In the genomic region with DNA sequence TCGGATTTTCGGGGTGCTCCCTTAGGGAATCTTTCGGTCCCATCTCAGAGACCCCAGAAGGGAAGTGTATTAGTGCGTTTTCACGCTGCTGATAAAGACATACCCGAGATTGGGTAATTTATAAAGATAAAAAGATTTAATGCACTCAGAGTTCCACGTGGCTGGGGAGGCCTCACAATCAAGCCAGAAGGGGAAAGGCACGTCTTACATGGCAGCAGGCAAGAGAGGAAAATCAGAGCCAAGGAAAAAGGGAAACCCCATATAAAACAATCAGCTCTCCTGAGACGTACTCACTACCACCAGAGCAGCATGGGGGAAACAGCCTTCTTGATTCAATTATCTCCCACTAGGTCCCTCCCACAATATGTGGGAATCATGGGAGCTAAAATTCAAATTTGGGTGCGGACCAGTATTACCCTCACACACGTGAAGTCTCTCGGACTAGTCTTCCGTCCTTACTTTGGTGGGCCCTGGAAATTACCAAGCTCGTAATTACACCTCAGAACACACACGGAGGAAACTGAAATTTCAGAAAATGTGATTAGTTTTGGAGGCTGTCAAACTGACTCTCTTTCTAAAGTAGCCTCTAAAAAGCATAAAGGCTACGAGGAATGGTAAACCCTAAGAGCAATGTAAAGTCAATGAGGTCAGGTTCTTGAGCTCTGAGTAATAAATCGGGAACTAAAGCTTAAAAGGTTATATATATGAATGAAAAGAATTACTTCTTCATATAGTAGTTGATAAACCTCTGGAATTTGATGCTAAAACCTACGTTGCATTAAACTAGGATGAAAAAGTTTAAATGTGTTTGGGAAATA, we compare ENCODE assay signal across 8 cellular contexts. TPM values are rescaled to one million over a fixed set of nuclear protein-coding genes. Genes with fewer than 3 reads are reported as not detected.
A peak's percentile ranks its signal among the peaks of the same experiment; 100 is the strongest.
DNase-seq lines count a peak whose midpoint lies in the region; ATAC-seq and TF ChIP-seq lines count a peak whose summit lies in the region.

No MANE protein-coding gene starts in this region.

- CTCF ChIA-PET in activated CD8-positive, alpha-beta T cell treated with anti-CD3 and anti-CD28 coated beads for 36 hours (lab: Charles Lee): interaction anchor here (1.0 kb wide), 3 partner anchors 10 to 37 kb away, joined by 3 read pairs; no protein-coding TSS in a partner anchor

- no peaks in the 10 kb centered on the region for H3K9me2 ChIP-seq in GM23338 (ENCODE audit: insufficient read depth)

- no peak for TF ChIP-seq CTCF in GM23338 (conservative IDR thresholded peaks at IDR 0.05; ENCODE audit: low read depth in 2 of 2)
- TF ChIP-seq CTCF in activated CD8-positive, alpha-beta T cell treated with anti-CD3 and anti-CD28 coated beads for 36 hours (IDR thresholded peaks at IDR 0.05): no peak
- no peak for TF ChIP-seq CTCF in kidney epithelial cell (IDR thresholded peaks at IDR 0.05; ENCODE audit: insufficient read depth, low read length, poor library complexity, severe bottlenecking)
- no peak for TF ChIP-seq CTCF in type B pancreatic cell (conservative IDR thresholded peaks at IDR 0.05)
- no peak for TF ChIP-seq CTCF in GM20000 (IDR thresholded peaks at IDR 0.05; ENCODE audit: extremely low read depth, missing control alignments)

- H3K4me3 Mint-ChIP-seq in GM23338 (peak overlapping the region; percentile 95), type B pancreatic cell (peak overlapping the region; percentile 98)
- H3K4me3 Mint-ChIP-seq in activated CD8-positive, alpha-beta T cell treated with anti-CD3 and anti-CD28 coated beads for 36 hours: peak overlapping the region; percentile 96

- H3K27ac ChIP-seq in ACC112 (ENCODE audit: low read depth, low read length): peak overlapping the region; percentile 66
- peak overlapping the region; percentile 36; the same call in 1 of the 2 replicates for H3K27ac ChIP-seq in GM23338 (ENCODE audit: low read depth)

- H3K36me3 Mint-ChIP-seq in GM23338 (ENCODE audit: low read depth) (peaks cover 38% of the 10 kb centered on the region; the same call in 2 of the 3 replicates), type B pancreatic cell (peaks cover 22% of the 10 kb centered on the region)
- peaks cover 45% of the 10 kb centered on the region for H3K36me3 Mint-ChIP-seq in activated CD8-positive, alpha-beta T cell treated with anti-CD3 and anti-CD28 coated beads for 36 hours (ENCODE audit: low read depth)

- H3K79me2 ChIP-seq in ACC112 (ENCODE audit: control insufficient read depth, insufficient read depth, low read length, unreplicated experiment): peaks cover 42% of the 10 kb centered on the region
- H3K79me2 ChIP-seq in GM23338 (replicated peaks; ENCODE audit: insufficient read depth): peaks cover 37% of the 10 kb centered on the region

- H3K4me3 ChIP-seq in ACC112 (ENCODE audit: low read depth, low read length) (peak overlapping the region; percentile 62; the same call in 1 of the 2 replicates), GM23338 (peak overlapping the region; percentile 45), kidney epithelial cell (ENCODE audit: low read depth, low read length) (peak overlapping the region; percentile 20)

- DNase-seq in GM23338 (ENCODE audit: low spot score) (no peak), kidney epithelial cell (ENCODE audit: low read depth) (no peak), type B pancreatic cell (ENCODE audit: extremely low spot score, unreplicated experiment) (no peak), GM20000 (ENCODE audit: low spot score) (no peak), dermis blood vessel endothelial cell (no peak)
- no peak for DNase-seq in activated CD8-positive, alpha-beta T cell treated with anti-CD3 and anti-CD28 coated beads for 36 hours

- peaks cover 31% of the 10 kb centered on the region for H3K36me3 ChIP-seq in ACC112 (ENCODE audit: insufficient read depth, low read length)
- no peaks in the 10 kb centered on the region; the same call in 1 of the 2 replicates for H3K36me3 ChIP-seq in GM23338 (ENCODE audit: insufficient read depth)
- no peaks in the 10 kb centered on the region for H3K36me3 ChIP-seq in kidney epithelial cell (ENCODE audit: control insufficient read depth, insufficient read depth, low read length)

- H3K9me3 Mint-ChIP-seq in GM23338: peaks cover 15% of the 10 kb centered on the region; the same call in 2 of the 3 replicates
- peaks cover 7% of the 10 kb centered on the region for H3K9me3 Mint-ChIP-seq in activated CD8-positive, alpha-beta T cell treated with anti-CD3 and anti-CD28 coated beads for 36 hours
- no peaks in the 10 kb centered on the region for H3K9me3 Mint-ChIP-seq in type B pancreatic cell

- peak overlapping the region; percentile 88 for H2AFZ ChIP-seq in ACC112 (ENCODE audit: low read length, unreplicated experiment)
- H2AFZ ChIP-seq in GM23338: peak overlapping the region; percentile 92

- H3K27me3 ChIP-seq in ACC112 (ENCODE audit: insufficient read depth, low read length) (no peaks in the 10 kb centered on the region), GM23338 (ENCODE audit: insufficient read depth) (no peaks in the 10 kb centered on the region), kidney epithelial cell (ENCODE audit: control insufficient read depth, insufficient read depth, low read length) (no peaks in the 10 kb centered on the region)

- H3K4me1 ChIP-seq in ACC112 (ENCODE audit: control insufficient read depth, insufficient read depth, low read length, unreplicated experiment): peaks cover 2% of the 10 kb centered on the region
- H3K4me1 ChIP-seq in GM23338 (ENCODE audit: insufficient read depth): peaks cover 23% of the 10 kb centered on the region

- H3F3A ChIP-seq in GM23338 (replicated peaks; ENCODE audit: low read depth): no peaks in the 10 kb centered on the region

- intact Hi-C loops in activated CD8-positive, alpha-beta T cell treated with anti-CD3 and anti-CD28 coated beads for 36 hours (cut with micrococcal nuclease): loop anchor here (5.0 kb wide), 1 partner anchor 77 kb away; no protein-coding TSS in a partner anchor

- peaks cover 31% of the 10 kb centered on the region for H4K20me1 ChIP-seq in GM23338 (replicated peaks; ENCODE audit: insufficient read depth)

- ATAC-seq in GM23338 (no peak), GM18873 (IDR thresholded peaks at IDR 0.05; ENCODE audit: low FRiP score, unreplicated experiment) (no peak)
- ATAC-seq in activated CD8-positive, alpha-beta T cell treated with anti-CD3 and anti-CD28 coated beads for 36 hours: peak; percentile 1

- POLR2A ChIA-PET in activated CD8-positive, alpha-beta T cell treated with anti-CD3 and anti-CD28 coated beads for 36 hours (lab: Charles Lee): interaction anchor here (0.9 to 1.4 kb wide), 5 partner anchors 10 to 299 kb away, joined by 3 to 5 read pairs (median 4); no protein-coding TSS in a partner anchor

- H3K4me1 Mint-ChIP-seq in GM23338: peaks cover 38% of the 10 kb centered on the region
- H3K4me1 Mint-ChIP-seq in activated CD8-positive, alpha-beta T cell treated with anti-CD3 and anti-CD28 coated beads for 36 hours (ENCODE audit: low read depth): peaks cover 33% of the 10 kb centered on the region
- peaks cover 18% of the 10 kb centered on the region for H3K4me1 Mint-ChIP-seq in type B pancreatic cell (ENCODE audit: unreplicated experiment)

- H3K27me3 Mint-ChIP-seq in GM23338 (ENCODE audit: insufficient read depth, low read depth, poor library complexity) (peaks cover 8% of the 10 kb centered on the region), type B pancreatic cell (no peaks in the 10 kb centered on the region)
- no peaks in the 10 kb centered on the region for H3K27me3 Mint-ChIP-seq in activated CD8-positive, alpha-beta T cell treated with anti-CD3 and anti-CD28 coated beads for 36 hours

- peak overlapping the region; percentile 68 for H3K4me2 ChIP-seq in GM23338

- peak overlapping the region; percentile 92 for H3K27ac Mint-ChIP-seq in GM23338
- H3K27ac Mint-ChIP-seq in activated CD8-positive, alpha-beta T cell treated with anti-CD3 and anti-CD28 coated beads for 36 hours: peak overlapping the region; percentile 99
- H3K27ac Mint-ChIP-seq in type B pancreatic cell: peak overlapping the region; percentile 98

TF ChIP-seq in GM23338, 12 proteins besides CTCF, POLR2A, EP300 and RAD21 (continues in another document):
- TF ChIP-seq EZH2phosphoT487 (IDR thresholded peaks at IDR 0.05; ENCODE audit: unreplicated experiment): no peak

RNA-seq across cellular contexts. Expression of gene FEM1C, which starts 0.7 kb away (rescaled TPM):
- 21.6 and 22.3 TPM in 2 replicates for total RNA-seq in GM23338 (2014; rRNA removed; shearing (Covaris generic))
- 4.5 and 4.7 TPM in 2 replicates for polyA plus RNA-seq in GM23338 (2016; fragmentation: Nextera tagmentation; extraction: Ambion mirVana)
- total RNA-seq in activated CD8-positive, alpha-beta T cell treated with anti-CD3 and anti-CD28 coated beads for 36 hours: 10 to 100 TPM; 16.6 to 16.7 TPM
- total RNA-seq in kidney epithelial cell (15.9 and 18.9 TPM in 2 replicates), type B pancreatic cell (ENCODE audit: low replicate concordance) (15.3 and 15.8 TPM in 2 replicates), dermis blood vessel endothelial cell (15.0 and 19.3 TPM in 2 replicates)

RNA-seq across cellular contexts. Expression of gene TICAM2, which starts 57.0 kb away (rescaled TPM):
- not detected in 2 replicates for total RNA-seq in GM23338 (2014; rRNA removed; shearing (Covaris generic))
- 1.0 and 1.4 TPM in 2 replicates for polyA plus RNA-seq in GM23338 (2016; fragmentation: Nextera tagmentation; extraction: Ambion mirVana)
- under 1 TPM; 0.27 to 0.96 TPM for total RNA-seq in activated CD8-positive, alpha-beta T cell treated with anti-CD3 and anti-CD28 coated beads for 36 hours
- total RNA-seq in kidney epithelial cell (0.55 and 2.3 TPM in 2 replicates), type B pancreatic cell (ENCODE audit: low replicate concordance) (0.59 and 1.1 TPM in 2 replicates), dermis blood vessel endothelial cell (0.17 and 0.93 TPM in 2 replicates)
